ENCODE assay signal across 21 cellular contexts in the genomic region with DNA sequence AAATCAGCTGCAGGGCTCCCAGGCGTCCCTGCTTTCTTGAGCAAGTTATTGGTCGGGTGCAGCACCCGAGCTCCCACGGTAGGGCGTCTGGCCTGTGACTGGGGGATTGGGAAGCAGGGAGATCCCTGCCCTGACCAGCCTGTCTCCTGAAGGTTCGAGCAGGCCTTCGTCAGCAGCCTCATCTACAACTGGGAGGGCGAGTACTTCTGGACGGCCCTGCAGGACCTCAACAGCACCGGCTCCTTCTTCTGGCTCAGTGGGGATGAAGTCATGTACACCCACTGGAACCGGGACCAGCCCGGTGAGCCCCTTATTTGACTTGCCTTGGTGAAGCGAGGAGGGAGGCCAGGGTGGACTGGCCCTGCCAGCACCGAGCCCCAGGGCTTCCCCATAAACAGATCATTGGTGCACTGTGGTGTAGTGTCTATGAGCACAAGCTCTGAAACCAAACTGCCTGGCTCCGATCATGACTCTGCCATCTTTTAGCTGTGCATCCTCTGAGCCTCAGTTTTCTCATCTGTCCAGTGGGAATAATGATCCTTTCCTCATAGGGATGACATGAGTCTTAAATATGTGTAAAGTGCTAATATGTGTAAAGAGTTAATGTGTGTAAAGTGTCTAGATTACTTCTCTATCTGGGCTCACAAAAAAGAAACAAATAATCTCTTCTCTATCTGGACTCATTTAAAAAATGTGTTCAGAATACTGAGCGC. TPM values are rescaled to one million over a fixed set of nuclear protein-coding genes. Genes with fewer than 3 reads are reported as not detected.
"Had no signal": no experiment of that assay in that cellular context is flagged by ENCODE, and none has a peak within 500 bp of the region (broad histone marks: within the 10 kb centered on the region; RNA-seq: fewer than 3 reads in every experiment).

No MANE protein-coding gene starts in this region.

- H3K4me3 ChIP-seq: dorsolateral prefrontal cortex, gastrocnemius medialis, left ventricle myocardium inferior, lung, ovary, spleen, tibial artery, upper lobe of left lung had no signal

- H3K27me3 ChIP-seq: dorsolateral prefrontal cortex, gastrocnemius medialis, ovary, tibial artery, upper lobe of left lung had no signal

- H3K4me1 ChIP-seq: gastrocnemius medialis, spleen, upper lobe of left lung had no signal

- ATAC-seq: esophagus mucosa; gastrocnemius medialis; left cardiac atrium; naive thymus-derived CD4-positive, alpha-beta T cell; stimulated activated memory B cell treated with anti-CD40 and anti-IgM and Interleukin-4, amounts not matched to agents 10 μg/mL and 1 μg/mL and 100 μg/mL, for 72 hours had no signal

- H3K27ac ChIP-seq: gastrocnemius medialis, left ventricle myocardium inferior, ovary, spleen, tibial artery, upper lobe of left lung had no signal

- H3K9me3 ChIP-seq: gastrocnemius medialis, left ventricle myocardium inferior, ovary, spleen, tibial artery, upper lobe of left lung had no signal

- FAIRE-seq: endometrium, kidney had no signal

- H3K36me3 ChIP-seq: gastrocnemius medialis, left ventricle myocardium inferior, ovary had no signal

- DNase-seq: cortex of kidney; dorsolateral prefrontal cortex; effector CD8-positive, alpha-beta T cell; gastrocnemius medialis; glutamatergic neuron; immature natural killer cell; kidney; left cardiac atrium; left ventricle myocardium inferior; naive thymus-derived CD4-positive, alpha-beta T cell; ovary; spleen; stimulated activated CD4-positive, alpha-beta T cell treated with anti-CD3 and anti-CD28 coated beads, Interleukin-15, amount 100 ng/mL, for 24 hours; stimulated activated CD4-positive, alpha-beta T cell treated with anti-CD3 and anti-CD28 coated beads, Interleukin-1b, Interleukin-23, amount 100 ng/mL, for 48 hours; stimulated activated CD4-positive, alpha-beta T cell treated with anti-CD3 and anti-CD28 coated beads, Interleukin-4, amount 100 ng/mL, for 24 hours; tibial artery; upper lobe of left lung had no signal

RNA-seq across cellular contexts. Expression of a gene that starts 48.9 kb away (rescaled TPM):
- polyA plus RNA-seq: immature natural killer cell had no signal
